1 cellular context compared by ENCODE assay signal in the genomic region with DNA sequence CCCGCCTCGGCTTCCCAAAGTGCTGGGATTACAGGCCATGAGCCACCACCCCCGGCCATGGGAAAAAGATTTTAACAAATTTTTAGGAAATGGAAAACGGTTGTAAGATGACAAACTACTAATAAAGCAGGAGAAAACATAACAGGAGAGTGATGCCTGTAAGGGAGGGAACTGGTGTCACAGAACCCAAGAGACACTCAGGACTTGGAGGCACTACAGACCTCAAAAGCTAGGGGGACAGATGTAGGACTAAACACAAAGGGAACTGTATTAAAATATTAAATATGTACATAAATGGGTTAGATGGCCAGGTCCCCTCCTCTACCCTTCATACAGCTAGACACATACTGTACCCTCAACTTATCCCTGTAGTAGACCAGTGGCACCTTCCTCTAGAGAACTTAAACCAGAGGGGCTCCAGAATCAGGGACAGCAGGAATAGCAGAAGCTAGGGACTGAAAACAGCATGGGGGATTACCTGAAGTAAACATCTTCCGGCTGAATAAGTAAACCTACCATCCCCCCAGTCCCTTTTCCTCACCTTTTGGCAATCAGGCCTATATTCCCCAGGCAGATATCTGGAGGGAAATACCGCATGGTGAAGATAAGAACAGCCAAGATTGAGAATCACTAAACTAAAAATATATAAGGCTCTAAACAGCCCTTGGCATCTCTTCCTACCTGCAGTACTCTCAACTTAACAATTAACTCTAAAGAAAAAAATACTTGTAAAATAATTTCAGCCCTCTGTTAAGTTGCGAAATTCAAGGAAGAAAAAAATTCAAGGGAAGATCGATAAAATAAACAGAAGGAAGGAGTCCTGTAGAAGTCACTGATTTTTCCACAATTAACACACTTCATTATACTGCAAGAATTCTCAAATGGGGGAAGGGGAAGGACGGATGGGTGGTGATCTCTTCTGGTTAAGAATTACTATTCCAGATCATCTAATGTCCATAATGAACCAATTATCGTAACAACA.
A peak's percentile ranks its signal among the peaks of the same experiment; 100 is the strongest.
TF ChIP-seq lines count a peak whose summit lies in the region.

No MANE protein-coding gene starts in this region.

TF ChIP-seq in IMR-90, 13 proteins besides CTCF, POLR2A, EP300 and RAD21:
- TF ChIP-seq CHD1 (IDR thresholded peaks at IDR 0.05; ENCODE audit: low read depth, low read length) (no peak), FOS (IDR thresholded peaks at IDR 0.05; ENCODE audit: low read depth, low read length) (no peak), CEBPB (IDR thresholded peaks at IDR 0.05; ENCODE audit: low read depth, low read length) (peak; percentile 64)
TF ChIP-seq in IMR-90: peak in this region for 1.
